ENCODE assay signal across 16 cellular contexts in the genomic region with DNA sequence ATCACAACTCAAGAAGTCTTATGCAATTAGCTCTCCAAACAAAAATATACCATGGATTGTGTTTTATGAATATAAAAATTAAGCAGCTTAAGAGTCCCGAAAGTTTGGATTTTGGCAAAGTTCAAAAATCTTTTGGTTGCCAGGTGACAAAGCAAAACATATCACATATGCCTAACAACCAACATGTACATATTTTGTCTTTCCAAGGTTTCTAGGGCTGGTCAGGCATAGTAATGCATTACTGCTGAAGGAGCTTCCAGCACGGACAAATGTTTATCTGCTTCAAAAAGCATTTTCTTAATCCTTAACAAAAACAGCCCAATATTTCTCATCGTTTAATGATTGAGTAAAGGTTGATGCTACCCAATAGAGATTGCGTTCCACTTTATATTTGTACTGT.
"Had no signal": no experiment of that assay in that cellular context is flagged by ENCODE, and none has a peak within 500 bp of the region (broad histone marks: within the 10 kb centered on the region; RNA-seq: fewer than 3 reads in every experiment).

No MANE protein-coding gene starts in this region.

- H3K36me3 ChIP-seq: colonic mucosa, neutrophil, right atrium auricular region, spleen had no signal

- H3K4me2 ChIP-seq: SK-N-SH had no signal

- DNase-seq: activated CD4-positive, alpha-beta T cell treated with anti-CD3 and anti-CD28 coated beads, Interleukin-2, amount 50 U/mL, for 1 hour; activated CD4-positive, CD25-positive, alpha-beta regulatory T cell; activated naive CD4-positive, alpha-beta T cell treated with anti-CD3 and anti-CD28 coated beads, Interleukin-2, amount 50 U/mL, for 16 hours; activated T-cell treated with anti-CD3 and anti-CD28 coated beads for 4 hours; amniotic stem cell; colonic mucosa; foreskin fibroblast; glutamatergic neuron; naive thymus-derived CD8-positive, alpha-beta T cell; posterior cingulate gyrus; SK-N-SH; spleen; stimulated activated CD4-positive, alpha-beta T cell treated with anti-CD3 and anti-CD28 coated beads, Interleukin-1b, Interleukin-23, amount 100 ng/mL, for 48 hours; stimulated activated naive CD4-positive, alpha-beta T cell had no signal

- H3K9ac ChIP-seq: SK-N-SH had no signal

- H3K4me3 ChIP-seq: colonic mucosa, right atrium auricular region, spleen had no signal

- H3K9me3 ChIP-seq: colonic mucosa, neutrophil, right atrium auricular region, SK-N-SH, spleen had no signal

- H3K27ac ChIP-seq: colonic mucosa, neutrophil, right atrium auricular region, spleen had no signal

- ATAC-seq: naive thymus-derived CD8-positive, alpha-beta T cell had no signal

- H3K4me1 ChIP-seq: colonic mucosa, right atrium auricular region, spleen had no signal

- H3K27me3 ChIP-seq: colonic mucosa, neutrophil, right atrium auricular region, spleen had no signal
